Comparison of ENCODE assay signal across 20 cellular contexts in the genomic region with DNA sequence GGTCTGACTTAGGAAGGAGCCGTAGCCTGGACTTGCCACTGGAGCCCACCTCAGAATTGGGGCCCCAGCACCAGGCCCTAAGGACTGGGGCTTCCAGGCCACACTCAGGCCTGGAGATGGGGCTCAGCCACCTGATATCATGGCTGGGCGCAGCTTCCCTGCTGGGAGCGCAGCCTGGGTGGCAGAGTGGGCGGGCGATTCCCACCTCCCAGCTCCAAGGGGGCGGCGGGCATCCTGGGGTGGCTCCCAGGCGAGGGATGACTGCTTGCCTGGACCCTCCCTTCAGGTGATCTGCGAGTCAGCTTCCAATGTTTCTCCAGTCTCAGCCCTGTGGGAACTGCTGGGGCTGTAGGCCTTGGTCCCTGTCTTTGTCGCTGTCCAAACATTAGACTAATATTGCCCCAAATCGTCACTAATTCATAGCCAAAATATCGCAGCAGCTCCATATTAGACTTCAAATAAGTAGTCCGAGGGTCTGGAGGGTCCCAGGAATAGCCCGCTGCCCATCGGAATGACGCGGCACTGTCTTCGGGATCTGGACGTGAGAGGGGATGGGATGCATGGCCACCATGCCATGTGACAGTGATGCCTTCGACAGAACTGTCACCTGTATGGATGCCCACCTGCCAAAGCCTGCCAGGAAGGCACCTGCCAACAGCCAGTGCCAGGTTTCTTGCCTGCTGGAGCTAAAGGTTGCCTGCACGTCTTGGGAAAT. TPM values are rescaled to one million over a fixed set of nuclear protein-coding genes. Genes with fewer than 3 reads are reported as not detected.
DNase-seq lines count a peak whose midpoint lies in the region; FAIRE-seq and TF ChIP-seq lines count a peak whose summit lies in the region.
"Had no signal": no experiment of that assay in that cellular context is flagged by ENCODE, and none has a peak within 500 bp of the region (broad histone marks: within the 10 kb centered on the region; RNA-seq: fewer than 3 reads in every experiment).

No MANE protein-coding gene starts in this region.

- in situ Hi-C loops in GM13977 (cut with MboI; ENCODE audit: low pct_unique_long_range_greater_than_20kb, low sequenced_read_pairs, unreplicated experiment), result no loop called here

- peak; percentile 83 for FAIRE-seq in urothelium cell line (lab: Jason Lieb, UNC)

- peaks cover 2 to 4% (median 3%) of the 10 kb centered on the region in 3 donors for H3K27me3 Mint-ChIP-seq in immature natural killer cell (ENCODE audit: low read depth in 3 of 3)

- peaks cover 0 to 5% of the 10 kb centered on the region in 2 donors for H3K4me1 Mint-ChIP-seq in immature natural killer cell
- H3K4me1 Mint-ChIP-seq: activated B cell treated with CpG ODN at 0.5 μM for 24 hours had no signal

- TF ChIP-seq CTCF in GM13977 (IDR thresholded peaks at IDR 0.05; ENCODE audit: extremely low read depth, insufficient read depth, missing control alignments), result no peak

- peak; percentile 59 for DNase-seq in activated effector memory CD4-positive, alpha-beta T cell treated with anti-CD3 and anti-CD28 coated beads, Interleukin-2, amount 50 U/mL, for 16 hours
- DNase-seq in activated effector memory CD4-positive, alpha-beta T cell treated with Interleukin-2 at 50 U/mL for 16 hours, result no peak
- DNase-seq in GM13977 (ENCODE audit: low spot score), result peak; percentile 21
- DNase-seq in immature natural killer cell, result no peak
- no peak for DNase-seq in urothelium cell line (ENCODE audit: low spot score)
- DNase-seq in COLO668 (lab: John Stamatoyannopoulos, UW; ENCODE audit: unreplicated experiment), result no peak
- no peak for DNase-seq in amniotic stem cell (lab: John Stamatoyannopoulos, UW)
- DNase-seq: activated B cell treated with CpG ODN at 0.5 μM for 24 hours; activated naive CD4-positive, alpha-beta T cell treated with anti-CD3 and anti-CD28 coated beads for 36 hours; C1 segment of cervical spinal cord; colonic mucosa; EL; GM23248; NCI-H1092; NCI-H2029; NCI-H2227 treated with DMSO at 0.1 percent for 48 hours; RPMI8226 had no signal

- peak overlapping the region in 3 of 5 donors; percentile 52 to 66 (median 52) for H3K4me3 Mint-ChIP-seq in immature natural killer cell
- H3K4me3 Mint-ChIP-seq: activated B cell treated with CpG ODN at 0.5 μM for 24 hours; activated naive CD4-positive, alpha-beta T cell treated with anti-CD3 and anti-CD28 coated beads for 36 hours; activated T-cell treated with anti-CD3 and anti-CD28 coated beads, Interleukin-2, amount 50 U/mL, for 24 hours had no signal

- H3K9me3 Mint-ChIP-seq in immature natural killer cell, result no peaks in the 10 kb centered on the region
- H3K9me3 Mint-ChIP-seq: activated B cell treated with CpG ODN at 0.5 μM for 24 hours; activated naive CD4-positive, alpha-beta T cell treated with anti-CD3 and anti-CD28 coated beads for 36 hours; activated T-cell treated with anti-CD3 and anti-CD28 coated beads, Interleukin-2, amount 50 U/mL, for 24 hours had no signal

- H3K36me3 Mint-ChIP-seq in immature natural killer cell, result no peaks in the 10 kb centered on the region

- peak overlapping the region in 5 of 6 donors; percentile 23 to 89 (median 83) for H3K27ac Mint-ChIP-seq in immature natural killer cell
- H3K27ac Mint-ChIP-seq: activated B cell treated with CpG ODN at 0.5 μM for 24 hours; activated naive CD4-positive, alpha-beta T cell treated with anti-CD3 and anti-CD28 coated beads for 36 hours had no signal

RNA-seq across cellular contexts. Expression of gene GPR35, which starts 20.2 kb away (rescaled TPM):
- polyA plus RNA-seq in immature natural killer cell, result 1 to 10 TPM in 1 of 3 donors, under 1 TPM in 1, not detected in 1; 0.89 to 1.6 TPM

RNA-seq across cellular contexts. Expression of gene AQP12B, which starts 37.2 kb away (rescaled TPM):
- not detected for polyA plus RNA-seq in immature natural killer cell
- polyA plus RNA-seq: GM23248, neural cell, psoas muscle had no signal

RNA-seq across cellular contexts. Expression of gene AQP12A, which starts 46.2 kb away (rescaled TPM):
- polyA plus RNA-seq in immature natural killer cell, result not detected
- polyA plus RNA-seq: GM23248, neural cell, psoas muscle had no signal

RNA-seq across cellular contexts. Expression of gene CAPN10, which starts 59.0 kb away (rescaled TPM):
- 10 to 100 TPM in 2 of 3 donors, 1 to 10 TPM in 1; 9.7 to 22.5 (median 11.6) TPM for polyA plus RNA-seq in immature natural killer cell

Comparison
In these comparisons a context has a peak if more than half of its experiments do, and no peak if none do; other contexts are left out.
1. DNase-seq: peak in activated effector memory CD4-positive, alpha-beta T cell treated with anti-CD3 and anti-CD28 coated beads, Interleukin-2, amount 50 U/mL, for 16 hours (single experiment) and GM13977 (single experiment); none in activated effector memory CD4-positive, alpha-beta T cell treated with Interleukin-2 at 50 U/mL for 16 hours (single experiment), immature natural killer cell (0 of 3), urothelium cell line (single experiment), COLO668 (single experiment) and amniotic stem cell (single experiment).